14 cellular contexts compared by ENCODE assay signal in the genomic region with DNA sequence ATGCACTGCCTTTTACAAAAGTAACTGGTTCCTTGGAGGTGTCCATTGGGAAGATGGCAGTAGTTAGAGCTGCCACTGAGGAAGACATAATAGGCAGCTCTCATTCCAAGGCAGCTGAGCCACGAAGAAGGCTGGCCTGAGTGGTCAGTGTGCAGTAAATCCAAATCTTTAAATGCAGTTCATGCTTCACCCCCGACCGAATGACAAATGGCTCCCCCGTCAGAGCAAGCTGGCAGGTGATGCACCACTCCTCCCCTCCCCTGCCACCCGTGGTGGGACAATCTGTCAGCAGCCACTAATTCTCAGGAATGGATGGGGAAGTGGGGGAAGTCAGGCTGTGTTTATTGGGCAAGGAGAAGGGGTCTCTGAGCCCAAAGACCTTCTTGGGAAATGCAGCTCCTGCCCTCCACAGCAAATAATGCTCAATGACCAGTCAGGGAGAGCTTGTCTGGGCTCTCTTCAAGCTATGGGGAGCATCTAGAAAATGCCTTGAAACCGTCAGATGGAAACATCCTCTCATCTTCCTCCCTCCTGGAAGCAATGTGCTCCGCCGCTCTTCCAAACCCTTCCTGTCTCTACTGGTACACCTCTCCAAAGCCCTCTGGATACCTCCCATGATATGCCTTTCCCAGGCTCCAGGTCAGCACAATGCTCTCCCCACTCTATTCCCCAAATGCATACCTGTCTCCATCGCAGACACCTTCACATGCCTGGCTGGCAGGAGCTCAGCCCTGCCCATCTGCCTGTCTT.
"Had no signal": no experiment of that assay in that cellular context is flagged by ENCODE, and none has a peak within 500 bp of the region (broad histone marks: within the 10 kb centered on the region; RNA-seq: fewer than 3 reads in every experiment).

No MANE protein-coding gene starts in this region.

- H3K4me2 ChIP-seq: hepatocyte had no signal

- H3K4me3 Mint-ChIP-seq: activated naive CD4-positive, alpha-beta T cell treated with anti-CD3 and anti-CD28 coated beads for 36 hours; activated T-helper 17 cell treated with anti-CD3 and anti-CD28 coated beads, Interleukin-2, amount 50 U/mL, for 72 hours; mesothelial cell of epicardium; naive B cell; T-helper 17 cell had no signal

- H3K9me3 Mint-ChIP-seq: activated naive CD4-positive, alpha-beta T cell treated with anti-CD3 and anti-CD28 coated beads for 36 hours; activated T-helper 17 cell treated with anti-CD3 and anti-CD28 coated beads, Interleukin-2, amount 50 U/mL, for 72 hours; mesothelial cell of epicardium; naive B cell had no signal

- DNase-seq: activated CD4-positive, alpha-beta T cell treated with anti-CD3 and anti-CD28 coated beads, Interleukin-2, amount 50 U/mL, for 48 hours; activated naive CD4-positive, alpha-beta T cell treated with anti-CD3 and anti-CD28 coated beads for 36 hours; amygdala; brain microvascular endothelial cell; kidney; naive B cell; T-helper 17 cell; transverse colon had no signal

- H3K27me3 ChIP-seq: brain microvascular endothelial cell, dorsolateral prefrontal cortex, hepatocyte, right atrium auricular region, transverse colon had no signal

- H3K27ac ChIP-seq: brain microvascular endothelial cell, hepatocyte, right atrium auricular region, skin epidermis, transverse colon had no signal

- H3K27ac Mint-ChIP-seq: activated naive CD4-positive, alpha-beta T cell treated with anti-CD3 and anti-CD28 coated beads for 36 hours; mesothelial cell of epicardium; T-helper 17 cell had no signal

- H3K4me3 ChIP-seq: dorsolateral prefrontal cortex, hepatocyte, right atrium auricular region, skin epidermis, transverse colon had no signal

- H3K27me3 Mint-ChIP-seq: activated T-helper 17 cell treated with anti-CD3 and anti-CD28 coated beads, Interleukin-2, amount 50 U/mL, for 72 hours had no signal

- H3K36me3 ChIP-seq: brain microvascular endothelial cell, right atrium auricular region, transverse colon had no signal

- H3K79me2 ChIP-seq: hepatocyte had no signal

- H2AFZ ChIP-seq: hepatocyte had no signal

- H3K4me1 Mint-ChIP-seq: naive B cell had no signal

- H3K36me3 Mint-ChIP-seq: mesothelial cell of epicardium, naive B cell had no signal

- H3K4me1 ChIP-seq: right atrium auricular region, transverse colon had no signal

- H3K9me3 ChIP-seq: right atrium auricular region, transverse colon had no signal
